Comparison of ENCODE assay signal across 34 cellular contexts in genomic region chr17:61755078-61755477, GRCh38.
"Had no signal": no experiment of that assay in that cellular context is flagged by ENCODE, and none has a peak within 500 bp of the region (broad histone marks: within the 10 kb centered on the region; RNA-seq: fewer than 3 reads in every experiment).

No MANE protein-coding gene starts in this region.

- H3K27me3 ChIP-seq: adrenal gland, body of pancreas, brain microvascular endothelial cell, breast epithelium had no signal

- ATAC-seq: activated CD8-positive, alpha-beta T cell treated with anti-CD3 and anti-CD28 coated beads for 36 hours; activated naive CD4-positive, alpha-beta T cell treated with anti-CD3 and anti-CD28 coated beads, Interleukin-2, amount 50 U/mL, for 72 hours; activated T-cell treated with anti-CD3 and anti-CD28 coated beads, Interleukin-2, amount 50 U/mL, for 4 hours; activated T-cell treated with anti-CD3 and anti-CD28 coated beads, Interleukin-2, amount 50 U/mL, for 72 hours; activated T-helper 17 cell treated with anti-CD3 and anti-CD28 coated beads, Interleukin-2, amount 50 U/mL, for 72 hours; body of pancreas had no signal

- H3K4me1 ChIP-seq: adrenal gland, body of pancreas, breast epithelium had no signal

- H3K4me3 ChIP-seq: adrenal gland, body of pancreas, breast epithelium had no signal

- H3K27ac ChIP-seq: adrenal gland, body of pancreas, brain microvascular endothelial cell, breast epithelium, VCaP had no signal

- H3K9me3 ChIP-seq: body of pancreas, breast epithelium had no signal

- FAIRE-seq: astrocyte, colon, TTC549 had no signal

- DNase-seq: activated B cell treated with CpG ODN at 0.5 μM for 24 hours; activated CD4-positive, alpha-beta memory T cell treated with anti-CD3 and anti-CD28 coated beads for 36 hours; activated CD4-positive, alpha-beta T cell treated with anti-CD3 and anti-CD28 coated beads for 4 hours; activated CD4-positive, alpha-beta T cell treated with anti-CD3 and anti-CD28 coated beads, Interleukin-2, amount 10 ng/mL, durations not matched to agents 24 days and 14 days; activated CD4-positive, alpha-beta T cell treated with anti-CD3 and anti-CD28 coated beads, Interleukin-2, amount 50 U/mL, for 1 hour; activated CD4-positive, alpha-beta T cell treated with anti-CD3 and anti-CD28 coated beads, Interleukin-2, amount 50 U/mL, for 4 hours; activated CD4-positive, CD25-positive, alpha-beta regulatory T cell treated with anti-CD3 and anti-CD28 coated beads, Interleukin-2, amount 50 U/mL, for 72 hours; activated CD8-positive, alpha-beta memory T cell treated with anti-CD3 and anti-CD28 coated beads, Interleukin-2, amount 50 U/mL, for 4 hours; activated CD8-positive, alpha-beta T cell treated with anti-CD3 and anti-CD28 coated beads for 36 hours; activated effector memory CD4-positive, alpha-beta T cell treated with anti-CD3 and anti-CD28 coated beads, Interleukin-2, amount 50 U/mL, for 16 hours; activated gamma-delta T cell treated with Interleukin-2 at 50 U/mL for 16 hours; activated naive CD4-positive, alpha-beta T cell; activated naive CD4-positive, alpha-beta T cell treated with anti-CD3 and anti-CD28 coated beads for 36 hours; activated naive CD4-positive, alpha-beta T cell treated with anti-CD3 and anti-CD28 coated beads, Interleukin-2, amount 50 U/mL, for 16 hours; activated naive CD8-positive, alpha-beta T cell treated with anti-CD3 and anti-CD28 coated beads for 36 hours; activated T-cell treated with anti-CD3 and anti-CD28 coated beads for 4 hours; activated T-cell treated with anti-CD3 and anti-CD28 coated beads, Interleukin-2, amount 50 U/mL, for 1 hour; activated T-cell treated with anti-CD3 and anti-CD28 coated beads, Interleukin-2, amount 50 U/mL, for 4 hours; activated T-cell treated with anti-CD3 and anti-CD28 coated beads, Interleukin-2, amount 50 U/mL, for 72 hours; adrenal gland; amniotic stem cell; aorta; body of pancreas; brain microvascular endothelial cell; central memory CD4-positive, alpha-beta T cell; T-helper 2 cell; T-helper 9 cell had no signal

- H3K36me3 ChIP-seq: adrenal gland, brain microvascular endothelial cell, breast epithelium had no signal
